ENCODE assay signal across 36 cellular contexts in the genomic region with DNA sequence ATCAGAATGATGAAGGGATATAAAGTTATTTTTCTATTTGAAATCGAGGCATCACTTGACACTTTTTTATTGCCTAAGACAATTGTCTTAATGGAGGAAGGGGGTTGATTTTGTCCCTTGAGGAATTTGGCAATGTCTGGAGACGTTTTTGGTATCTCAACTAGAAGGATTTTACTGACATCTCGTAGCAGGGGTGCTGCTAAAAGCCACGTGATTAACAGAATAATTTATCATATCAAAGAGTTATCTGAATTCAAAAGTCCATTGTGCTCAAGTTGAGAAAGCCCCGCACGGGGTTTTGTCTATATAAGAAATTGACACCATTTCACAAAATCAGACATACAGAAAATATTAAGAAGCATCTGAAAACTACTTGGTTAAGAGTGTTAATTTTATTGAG. TPM values are rescaled to one million over a fixed set of nuclear protein-coding genes. Genes with fewer than 3 reads are reported as not detected.
"Had no signal": no experiment of that assay in that cellular context is flagged by ENCODE, and none has a peak within 500 bp of the region (broad histone marks: within the 10 kb centered on the region; RNA-seq: fewer than 3 reads in every experiment).

No MANE protein-coding gene starts in this region.

- ATAC-seq: foreskin keratinocyte; gastroesophageal sphincter; heart right ventricle; left ventricle myocardium superior; lower lobe of right lung; mucosa of descending colon; natural killer cell treated with Interleukin-12 subunit alpha and Interleukin-12 subunit beta and Interleukin-15 and Interleukin-18, amount 100 ng/mL, for 72 hours; pancreas; sciatic nerve; stimulated activated naive CD8-positive, alpha-beta T cell treated with anti-CD3 and anti-CD28 coated beads, Interleukin-15, amount 100 ng/mL, for 72 hours had no signal

- H3K27me3 ChIP-seq: colonic mucosa, pancreas, right atrium auricular region, testis had no signal

- H3K27ac ChIP-seq: colonic mucosa, esophagus muscularis mucosa, foreskin keratinocyte, gastroesophageal sphincter, heart right ventricle, lower lobe of right lung, neutrophil, pancreas, right atrium auricular region, testis, tibial artery had no signal

- DNase-seq: colonic mucosa; effector memory CD4-positive, alpha-beta T cell; foreskin keratinocyte; glutamatergic neuron; heart right ventricle; islet precursor cell; kidney glomerular epithelial cell; left ventricle myocardium superior; lower lobe of right lung; mucosa of descending colon; naive B cell; pancreas; stimulated activated CD4-positive, alpha-beta T cell treated with anti-CD3 and anti-CD28 coated beads, Interleukin-12 subunit alpha, Interleukin-12 subunit beta, amount 100 ng/mL, for 4 hours; stimulated activated CD4-positive, alpha-beta T cell treated with anti-CD3 and anti-CD28 coated beads, Interleukin-1b, Interleukin-23, amount 100 ng/mL, for 48 hours; stimulated activated CD4-positive, alpha-beta T cell treated with anti-CD3 and anti-CD28 coated beads, Interleukin-4, amount 100 ng/mL, for 1 hour; stimulated activated CD8-positive, alpha-beta memory T cell treated with anti-CD3 and anti-CD28 coated beads, Interleukin-4, amount 100 ng/mL, for 48 hours; stimulated activated naive CD4-positive, alpha-beta T cell; stimulated activated naive CD8-positive, alpha-beta T cell treated with anti-CD3 and anti-CD28 coated beads, Interleukin-15, amount 100 ng/mL, for 72 hours; testis; tibial artery had no signal

RNA-seq across cellular contexts. Expression of a gene that starts 1.5 kb away (rescaled TPM):
- total RNA-seq: chondrocyte; colonic mucosa; endothelial cell of umbilical vein; epithelial cell of proximal tubule; esophagus muscularis mucosa; fibroblast of lung; foreskin keratinocyte; gastroesophageal sphincter; heart right ventricle; left ventricle myocardium superior; lower lobe of right lung; mucosa of descending colon; natural killer cell treated with Interleukin-12 subunit alpha and Interleukin-12 subunit beta and Interleukin-15 and Interleukin-18, amount 100 ng/mL, for 72 hours; neural crest cell; omental fat pad; pancreas; posterior vena cava; pulmonary artery endothelial cell; right atrium auricular region; sciatic nerve; smooth muscle cell; testis; urinary bladder had no signal

RNA-seq across cellular contexts. Expression of a gene that starts 16.1 kb away (rescaled TPM):
- total RNA-seq: chondrocyte; colonic mucosa; endothelial cell of umbilical vein; epithelial cell of proximal tubule; esophagus muscularis mucosa; fibroblast of lung; foreskin keratinocyte; gastroesophageal sphincter; heart right ventricle; left ventricle myocardium superior; lower lobe of right lung; mucosa of descending colon; natural killer cell treated with Interleukin-12 subunit alpha and Interleukin-12 subunit beta and Interleukin-15 and Interleukin-18, amount 100 ng/mL, for 72 hours; neural crest cell; omental fat pad; pancreas; posterior vena cava; pulmonary artery endothelial cell; right atrium auricular region; sciatic nerve; smooth muscle cell; testis; urinary bladder had no signal

RNA-seq across cellular contexts. Expression of a gene that starts 20.9 kb away (rescaled TPM):
- total RNA-seq: chondrocyte; colonic mucosa; endothelial cell of umbilical vein; epithelial cell of proximal tubule; esophagus muscularis mucosa; fibroblast of lung; foreskin keratinocyte; gastroesophageal sphincter; heart right ventricle; left ventricle myocardium superior; lower lobe of right lung; mucosa of descending colon; natural killer cell treated with Interleukin-12 subunit alpha and Interleukin-12 subunit beta and Interleukin-15 and Interleukin-18, amount 100 ng/mL, for 72 hours; neural crest cell; omental fat pad; pancreas; posterior vena cava; pulmonary artery endothelial cell; right atrium auricular region; sciatic nerve; smooth muscle cell; testis; urinary bladder had no signal

RNA-seq across cellular contexts. Expression of a gene that starts 30.5 kb away (rescaled TPM):
- total RNA-seq: chondrocyte; colonic mucosa; endothelial cell of umbilical vein; epithelial cell of proximal tubule; esophagus muscularis mucosa; fibroblast of lung; foreskin keratinocyte; gastroesophageal sphincter; heart right ventricle; left ventricle myocardium superior; lower lobe of right lung; mucosa of descending colon; natural killer cell treated with Interleukin-12 subunit alpha and Interleukin-12 subunit beta and Interleukin-15 and Interleukin-18, amount 100 ng/mL, for 72 hours; neural crest cell; omental fat pad; pancreas; posterior vena cava; pulmonary artery endothelial cell; right atrium auricular region; sciatic nerve; smooth muscle cell; urinary bladder had no signal

RNA-seq across cellular contexts. Expression of a gene that starts 55.5 kb away (rescaled TPM):
- total RNA-seq: chondrocyte; colonic mucosa; endothelial cell of umbilical vein; epithelial cell of proximal tubule; esophagus muscularis mucosa; fibroblast of lung; foreskin keratinocyte; gastroesophageal sphincter; heart right ventricle; left ventricle myocardium superior; lower lobe of right lung; mucosa of descending colon; natural killer cell treated with Interleukin-12 subunit alpha and Interleukin-12 subunit beta and Interleukin-15 and Interleukin-18, amount 100 ng/mL, for 72 hours; neural crest cell; omental fat pad; pancreas; posterior vena cava; pulmonary artery endothelial cell; right atrium auricular region; sciatic nerve; smooth muscle cell; testis; urinary bladder had no signal
